Comparison of ENCODE assay signal across 8 cellular contexts in genomic region chr10:75395171-75395954, GRCh38. TPM values are rescaled to one million over a fixed set of nuclear protein-coding genes. Genes with fewer than 3 reads are reported as not detected.
DNase-seq lines count a peak whose midpoint lies in the region; ATAC-seq and TF ChIP-seq lines count a peak whose summit lies in the region.

No MANE protein-coding gene starts in this region.

- TF ChIP-seq CTCF in activated CD8-positive, alpha-beta T cell treated with anti-CD3 and anti-CD28 coated beads for 36 hours (IDR thresholded peaks at IDR 0.05), result peak; percentile 94
- TF ChIP-seq CTCF in progenitor cell of endocrine pancreas (IDR thresholded peaks at IDR 0.05; ENCODE audit: unreplicated experiment), result peak; percentile 97
- no peak for TF ChIP-seq CTCF in BE2C (IDR thresholded peaks at IDR 0.05; ENCODE audit: low read depth, low read length)

- H3K36me3 ChIP-seq in BE2C, result peaks cover 13% of the 10 kb centered on the region

- POLR2A ChIA-PET in activated CD8-positive, alpha-beta T cell treated with anti-CD3 and anti-CD28 coated beads for 36 hours (lab: Charles Lee), result no interaction called here

- DNase-seq in activated CD4-positive, alpha-beta T cell treated with anti-CD3 and anti-CD28 coated beads for 48 hours, result peak; percentile 55
- no peak for DNase-seq in activated CD4-positive, alpha-beta T cell treated with anti-CD3 and anti-CD28 coated beads for 1 hour
- no peak for DNase-seq in activated CD8-positive, alpha-beta T cell treated with anti-CD3 and anti-CD28 coated beads for 36 hours
- peak; percentile 75 for DNase-seq in Right ventricle myocardium superior
- peak; percentile 70 for DNase-seq in progenitor cell of endocrine pancreas (ENCODE audit: low spot score, unreplicated experiment)
- DNase-seq in BE2C, result no peak
- DNase-seq in NCI-H446 treated with DMSO at 0.1 percent for 48 hours (lab: John Stamatoyannopoulos, UW), result no peak
- no peak for DNase-seq in GDM1 (lab: John Stamatoyannopoulos, UW)

- H3K27me3 Mint-ChIP-seq in activated CD8-positive, alpha-beta T cell treated with anti-CD3 and anti-CD28 coated beads for 36 hours, result peaks cover 55% of the 10 kb centered on the region
- peaks cover 62% of the 10 kb centered on the region for H3K27me3 Mint-ChIP-seq in progenitor cell of endocrine pancreas

- CTCF ChIA-PET in activated CD8-positive, alpha-beta T cell treated with anti-CD3 and anti-CD28 coated beads for 36 hours (lab: Charles Lee), result interaction anchor here (0.8 to 1.9 kb wide), 10 partner anchors 9 to 146 kb away, joined by 3 to 6 read pairs (median 4); no protein-coding TSS in a partner anchor

- no peak for ATAC-seq in activated CD8-positive, alpha-beta T cell treated with anti-CD3 and anti-CD28 coated beads for 36 hours
- ATAC-seq in Right ventricle myocardium superior (ENCODE audit: poor library complexity), result peak; percentile 54

- intact Hi-C loops in activated CD8-positive, alpha-beta T cell treated with anti-CD3 and anti-CD28 coated beads for 36 hours (cut with micrococcal nuclease), result no loop called here
- intact Hi-C loops in Right ventricle myocardium superior (cut with DNase I), result loop anchor here (5.0 to 10.0 kb wide), 4 partner anchors 519 to 1609 kb away; no protein-coding TSS in a partner anchor

- no peak overlapping the region for H3K4me3 ChIP-seq in BE2C (ENCODE audit: low read depth, low read length)

- no peaks in the 10 kb centered on the region for H3K9me3 ChIP-seq in BE2C

- no peaks in the 10 kb centered on the region for H3K9me3 Mint-ChIP-seq in activated CD8-positive, alpha-beta T cell treated with anti-CD3 and anti-CD28 coated beads for 36 hours
- H3K9me3 Mint-ChIP-seq in progenitor cell of endocrine pancreas (ENCODE audit: low read depth), result no peaks in the 10 kb centered on the region

- no peak overlapping the region for H3K4me3 Mint-ChIP-seq in activated CD8-positive, alpha-beta T cell treated with anti-CD3 and anti-CD28 coated beads for 36 hours
- peak overlapping the region; percentile 65 for H3K4me3 Mint-ChIP-seq in progenitor cell of endocrine pancreas (ENCODE audit: low read depth)

- H3K27me3 ChIP-seq in BE2C, result no peaks in the 10 kb centered on the region

- H3K4me1 ChIP-seq in BE2C, result no peaks in the 10 kb centered on the region

- no peaks in the 10 kb centered on the region for H3K36me3 Mint-ChIP-seq in activated CD8-positive, alpha-beta T cell treated with anti-CD3 and anti-CD28 coated beads for 36 hours (ENCODE audit: low read depth)
- H3K36me3 Mint-ChIP-seq in progenitor cell of endocrine pancreas (ENCODE audit: insufficient read depth), result peaks cover 27% of the 10 kb centered on the region

- H3K4me1 Mint-ChIP-seq in activated CD8-positive, alpha-beta T cell treated with anti-CD3 and anti-CD28 coated beads for 36 hours (ENCODE audit: low read depth), result peaks cover 5% of the 10 kb centered on the region
- H3K4me1 Mint-ChIP-seq in progenitor cell of endocrine pancreas (ENCODE audit: low read depth), result peaks cover 11% of the 10 kb centered on the region

- no peak overlapping the region for H3K27ac Mint-ChIP-seq in activated CD8-positive, alpha-beta T cell treated with anti-CD3 and anti-CD28 coated beads for 36 hours
- H3K27ac Mint-ChIP-seq in progenitor cell of endocrine pancreas, result no peak overlapping the region

RNA-seq across cellular contexts. Expression of gene ZNF503, which starts 6.2 kb away (rescaled TPM):
- total RNA-seq in activated CD8-positive, alpha-beta T cell treated with anti-CD3 and anti-CD28 coated beads for 36 hours, result under 1 TPM; 0.25 to 0.31 TPM
- 6.8 TPM for total RNA-seq in Right ventricle myocardium superior
- 31.7 and 33.7 TPM in 2 replicates for total RNA-seq in progenitor cell of endocrine pancreas
- 21.6 TPM for polyA plus RNA-seq in BE2C (2012; ENCODE audit: insufficient read depth, insufficient read length, low read depth)

RNA-seq across cellular contexts. Expression of gene LRMDA, which starts 36.1 kb away (rescaled TPM):
- total RNA-seq in activated CD8-positive, alpha-beta T cell treated with anti-CD3 and anti-CD28 coated beads for 36 hours, result not detected
- total RNA-seq in Right ventricle myocardium superior (26.3 TPM), progenitor cell of endocrine pancreas (6.5 and 9.7 TPM in 2 replicates)
- polyA plus RNA-seq in BE2C (2012; ENCODE audit: insufficient read depth, insufficient read length, low read depth), result 1.4 TPM

Comparison
In these comparisons a context has a peak if more than half of its experiments do, and no peak if none do; other contexts are left out.
1. DNase-seq: peak in activated CD4-positive, alpha-beta T cell treated with anti-CD3 and anti-CD28 coated beads for 48 hours (single experiment), Right ventricle myocardium superior (single experiment) and progenitor cell of endocrine pancreas (single experiment); none in activated CD4-positive, alpha-beta T cell treated with anti-CD3 and anti-CD28 coated beads for 1 hour (single experiment), activated CD8-positive, alpha-beta T cell treated with anti-CD3 and anti-CD28 coated beads for 36 hours (single experiment), BE2C (single experiment), NCI-H446 treated with DMSO at 0.1 percent for 48 hours (single experiment) and GDM1 (single experiment).